ENCODE assay signal across 1 cellular context in genomic region chr6:3052481-3053230, GRCh38.
A peak's percentile ranks its signal among the peaks of the same experiment; 100 is the strongest.
TF ChIP-seq lines count a peak whose summit lies in the region.

No MANE protein-coding gene starts in this region.

TF ChIP-seq in HepG2, 621 proteins besides CTCF, POLR2A, EP300 and RAD21 (continued from another document):
- peak; percentile 37; the same call in 1 of the 2 replicates for TF ChIP-seq HNF1B (CRISPR knock-in tag; IDR thresholded peaks at IDR 0.05)
- no peak for TF ChIP-seq TOPORS (CRISPR knock-in tag; IDR thresholded peaks at IDR 0.05)
- TF ChIP-seq MAF1 (CRISPR knock-in tag; IDR thresholded peaks at IDR 0.05; ENCODE audit: borderline replicate concordance) = peak; percentile 6; the same call in 1 of the 2 replicates
- TF ChIP-seq ZHX2 (IDR thresholded peaks at IDR 0.05; ENCODE audit: low read depth) = 0 out of 2 replicates have a peak, but pooled peaks have one; percentile 13
- no peak for TF ChIP-seq ZHX2 (CRISPR knock-in tag; IDR thresholded peaks at IDR 0.05; ENCODE audit: borderline replicate concordance)
- TF ChIP-seq ZNF563 (CRISPR knock-in tag; IDR thresholded peaks at IDR 0.05) = 0 out of 2 replicates have a peak, but pooled peaks have one; percentile 41
- no peak for TF ChIP-seq SRY (CRISPR knock-in tag; IDR thresholded peaks at IDR 0.05)
- 0 out of 2 replicates have a peak, but pooled peaks have one; percentile 38 for TF ChIP-seq ZNF644 (CRISPR knock-in tag; IDR thresholded peaks at IDR 0.05; ENCODE audit: low read depth)
- TF ChIP-seq ZNF605 (CRISPR knock-in tag; IDR thresholded peaks at IDR 0.05) = peak; percentile 14; the same call in 1 of the 2 replicates
- no peak for TF ChIP-seq ZNF780A (CRISPR knock-in tag; IDR thresholded peaks at IDR 0.05)
- 0 out of 2 replicates have a peak, but pooled peaks have one; percentile 43 for TF ChIP-seq ZBTB38 (CRISPR knock-in tag; IDR thresholded peaks at IDR 0.05)
- TF ChIP-seq SKIL (CRISPR knock-in tag; IDR thresholded peaks at IDR 0.05; ENCODE audit: borderline replicate concordance) = no peak
- peak; percentile 15; the same call in 1 of the 2 replicates for TF ChIP-seq ZHX1 (CRISPR knock-in tag; IDR thresholded peaks at IDR 0.05; ENCODE audit: low read depth)
- TF ChIP-seq SNAPC5 (CRISPR knock-in tag; IDR thresholded peaks at IDR 0.05; ENCODE audit: borderline replicate concordance) = 0 out of 2 replicates have a peak, but pooled peaks have one; percentile 16
- TF ChIP-seq SIN3A (IDR thresholded peaks at IDR 0.05; ENCODE audit: borderline replicate concordance, low read depth, low read length) = 0 out of 2 replicates have a peak, but pooled peaks have one; percentile 14
- TF ChIP-seq MEIS1 (CRISPR knock-in tag; IDR thresholded peaks at IDR 0.05; ENCODE audit: borderline replicate concordance) = 0 out of 2 replicates have a peak, but pooled peaks have one; percentile 35
- 0 out of 2 replicates have a peak, but pooled peaks have one; percentile 12 for TF ChIP-seq ATF3 (CRISPR knock-in tag; IDR thresholded peaks at IDR 0.05)
- TF ChIP-seq HES4 (CRISPR knock-in tag; IDR thresholded peaks at IDR 0.05; ENCODE audit: borderline replicate concordance) = no peak
- 0 out of 2 replicates have a peak, but pooled peaks have one; percentile 9 for TF ChIP-seq KDM1A (CRISPR knock-in tag; IDR thresholded peaks at IDR 0.05)
- TF ChIP-seq ZFP90 (CRISPR knock-in tag; IDR thresholded peaks at IDR 0.05; ENCODE audit: borderline replicate concordance) = no peak
- no peak for TF ChIP-seq FOXA1 (IDR thresholded peaks at IDR 0.05)
- peak; percentile 22 for TF ChIP-seq FOXA1 (CRISPR knock-in tag; IDR thresholded peaks at IDR 0.05)
